ENCODE assay signal across 8 cellular contexts in genomic region chr12:78088391-78088832, GRCh38.
DNase-seq lines count a peak whose midpoint lies in the region; ATAC-seq and TF ChIP-seq lines count a peak whose summit lies in the region.

No MANE protein-coding gene starts in this region.

- no peak for TF ChIP-seq EP300 in upper lobe of left lung (IDR thresholded peaks at IDR 0.05)

- ATAC-seq in upper lobe of left lung (ENCODE audit: low FRiP score in 2 of 2) = no peak

- no peaks in the 10 kb centered on the region for H3K9me3 ChIP-seq in upper lobe of left lung
- no peaks in the 10 kb centered on the region for H3K9me3 ChIP-seq in effector memory CD4-positive, alpha-beta T cell (ENCODE audit: control insufficient read depth, low read length)

- no peaks in the 10 kb centered on the region for H3K36me3 ChIP-seq in upper lobe of left lung
- no peaks in the 10 kb centered on the region for H3K36me3 ChIP-seq in effector memory CD4-positive, alpha-beta T cell (ENCODE audit: control insufficient read depth, insufficient read depth, low read length)

- no peak for TF ChIP-seq CTCF in upper lobe of left lung (IDR thresholded peaks at IDR 0.05)

- no peaks in the 10 kb centered on the region for H3K27me3 ChIP-seq in upper lobe of left lung
- H3K27me3 ChIP-seq in effector memory CD4-positive, alpha-beta T cell (replicated peaks; ENCODE audit: control insufficient read depth, insufficient read depth, low read length, poor library complexity, severe bottlenecking) = no peaks in the 10 kb centered on the region

- peak overlapping the region in 3 of 4 donors; percentile 28 to 69 (median 50) for H3K27ac ChIP-seq in upper lobe of left lung
- H3K27ac ChIP-seq in effector memory CD4-positive, alpha-beta T cell (ENCODE audit: insufficient read depth, low read length, poor library complexity, severe bottlenecking) = no peak overlapping the region

- H3K4me1 ChIP-seq in upper lobe of left lung = peaks cover 0 to 3% (median 0%) of the 10 kb centered on the region in 4 donors
- no peaks in the 10 kb centered on the region for H3K4me1 ChIP-seq in effector memory CD4-positive, alpha-beta T cell (ENCODE audit: control insufficient read depth, insufficient read depth, low read length, poor library complexity, severe bottlenecking)

- 42 to 49% methylated on average over 3 of the region's 3 CpGs for WGBS in upper lobe of left lung, 2 donors

- DNase-seq in NCI-H2196 (lab: John Stamatoyannopoulos, UW; ENCODE audit: unreplicated experiment) (peak; percentile 26), NCI-H2196 treated with DMSO at 0.1 percent for 48 hours (lab: John Stamatoyannopoulos, UW; ENCODE audit: unreplicated experiment) (no peak), OCI-M1 (lab: John Stamatoyannopoulos, UW) (peak; percentile 73), hepatic stellate cell (ENCODE audit: low spot score) (peak; percentile 24), upper lobe of left lung (no peak), NCI-H187 (lab: John Stamatoyannopoulos, UW) (no peak)
- DNase-seq in activated effector memory CD4-positive, alpha-beta T cell treated with Interleukin-2 at 50 U/mL for 16 hours = no peak
- no peak for DNase-seq in effector memory CD4-positive, alpha-beta T cell

- TF ChIP-seq POLR2A in upper lobe of left lung (IDR thresholded peaks at IDR 0.05) = no peak

- H3K4me3 ChIP-seq in upper lobe of left lung = peak overlapping the region in 1 of 4 donors; percentile 4
- no peak overlapping the region for H3K4me3 ChIP-seq in effector memory CD4-positive, alpha-beta T cell (ENCODE audit: insufficient read depth, low read depth, low read length, poor library complexity, severe bottlenecking)

Comparison
In these comparisons a context has a peak if more than half of its experiments do, and no peak if none do; other contexts are left out.
1. DNase-seq: peak in NCI-H2196 (single experiment), OCI-M1 (single experiment) and hepatic stellate cell (single experiment); none in NCI-H2196 treated with DMSO at 0.1 percent for 48 hours (single experiment), upper lobe of left lung (0 of 2), activated effector memory CD4-positive, alpha-beta T cell treated with Interleukin-2 at 50 U/mL for 16 hours (single experiment), effector memory CD4-positive, alpha-beta T cell (0 of 3) and NCI-H187 (0 of 2).